9 cellular contexts compared by ENCODE assay signal in the genomic region with DNA sequence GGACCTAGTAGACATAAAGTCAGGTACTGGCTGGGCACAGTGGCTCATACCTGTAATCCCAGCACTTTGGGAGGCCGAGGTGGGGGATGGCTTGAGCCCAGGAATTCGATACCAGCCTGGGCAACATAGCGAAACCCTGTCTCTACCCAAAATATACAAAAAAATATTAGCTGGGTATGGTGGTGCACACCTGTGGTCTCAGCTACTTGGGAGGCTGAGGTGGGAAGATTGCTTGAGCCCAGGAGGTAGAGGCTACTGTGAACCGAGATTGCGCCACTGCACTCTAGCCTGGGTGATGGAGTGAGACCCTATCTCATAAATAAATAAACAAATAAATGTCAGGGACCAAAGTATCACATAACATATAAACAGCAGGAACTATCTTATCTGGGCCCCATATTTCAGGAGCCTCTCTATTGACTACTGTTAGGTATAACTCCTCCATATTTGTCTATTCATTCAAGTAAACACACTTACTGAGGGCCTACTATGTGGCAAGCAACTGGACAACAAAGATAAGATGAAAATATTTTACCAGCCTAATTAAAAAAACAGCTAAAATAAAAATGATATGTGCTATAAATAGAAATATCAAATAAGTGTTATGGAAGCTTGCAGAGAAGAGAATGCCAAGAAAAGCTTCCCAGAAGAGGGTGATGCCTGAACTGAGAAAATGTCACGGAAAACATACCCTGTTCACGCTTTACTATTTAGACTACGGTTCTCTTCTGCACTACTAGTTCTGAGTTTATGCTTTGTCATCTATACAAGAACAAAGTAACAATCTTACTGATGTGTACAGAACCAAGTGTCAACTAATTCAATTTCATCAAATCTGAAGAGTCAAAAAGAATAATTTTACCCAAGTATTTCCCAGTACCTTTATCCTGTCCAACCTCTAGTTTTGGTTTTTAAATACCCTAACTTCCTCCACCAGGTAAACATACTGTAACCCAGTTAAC. TPM values are rescaled to one million over a fixed set of nuclear protein-coding genes. Genes with fewer than 3 reads are reported as not detected.
DNase-seq lines count a peak whose midpoint lies in the region; ATAC-seq and TF ChIP-seq lines count a peak whose summit lies in the region.
"Had no signal": no experiment of that assay in that cellular context is flagged by ENCODE, and none has a peak within 500 bp of the region (broad histone marks: within the 10 kb centered on the region; RNA-seq: fewer than 3 reads in every experiment).

No MANE protein-coding gene starts in this region.

- POLR2A ChIA-PET in Panc1 (lab: Charles Lee): interaction anchor here (0.6 to 1.2 kb wide), 3 partner anchors 14 to 110 kb away, joined by 3 to 27 read pairs (median 3); no protein-coding TSS in a partner anchor

- TF ChIP-seq CTCF in DND-41 (IDR thresholded peaks at IDR 0.05; ENCODE audit: borderline replicate concordance, extremely low read depth, low read length, poor library complexity, severe bottlenecking) (no peak), Panc1 (IDR thresholded peaks at IDR 0.05) (no peak), ovary (IDR thresholded peaks at IDR 0.05) (no peak), mucosa of descending colon (IDR thresholded peaks at IDR 0.05) (no peak), GM13976 (IDR thresholded peaks at IDR 0.05; ENCODE audit: borderline replicate concordance, control extremely low read depth, extremely low read depth, insufficient read depth, missing control alignments) (no peak)

- H3K4me2 ChIP-seq in DND-41 (ENCODE audit: insufficient read depth, low read length): peak overlapping the region; percentile 84

- peaks cover 48% of the 10 kb centered on the region for H4K20me1 ChIP-seq in DND-41 (ENCODE audit: insufficient read depth, low read length)

- 70 to 78% (median 72%) methylated on average over 8 of the region's 8 CpGs for WGBS in ovary, 3 donors

- H3K4me1 ChIP-seq in DND-41 (ENCODE audit: insufficient read depth, low read length) (peaks cover 50% of the 10 kb centered on the region), Panc1 (ENCODE audit: control insufficient read depth, insufficient read depth, low read length) (peaks cover 10% of the 10 kb centered on the region), ovary (ENCODE audit: insufficient read depth) (peaks cover 5% of the 10 kb centered on the region), mucosa of descending colon (ENCODE audit: low read depth) (peaks cover 19% of the 10 kb centered on the region)
- H3K4me1 ChIP-seq: prostate gland had no signal

- H3K9ac ChIP-seq in DND-41 (ENCODE audit: low read depth, low read length): peak overlapping the region; percentile 93

- peak overlapping the region; percentile 66 to 88; a peak in 3 of 4 replicates for H3K4me3 ChIP-seq in DND-41 (ENCODE audit: low read depth in 1 of 2, low read length in 2 of 2)
- H3K4me3 ChIP-seq in Panc1 (ENCODE audit: low read depth in 2 of 2, low read length in 2 of 2): peak overlapping the region; percentile 73 to 89
- peak overlapping the region; percentile 99 for H3K4me3 ChIP-seq in ovary
- no peak overlapping the region for H3K4me3 ChIP-seq in mucosa of descending colon

- TF ChIP-seq POLR2A in erythroblast (IDR thresholded peaks at IDR 0.05; ENCODE audit: low read length) (no peak), ovary (IDR thresholded peaks at IDR 0.05) (no peak)

- intact Hi-C loops in Panc1 (cut with micrococcal nuclease; ENCODE audit: unreplicated experiment) (no loop called here), ovary (cut with DNase I) (loop anchor here in 3 of 4 donors (5.0 to 10.0 kb wide), 3 partner anchors 42 to 49 kb away; partner anchors contain the start of gene RHOG (in 2 of the 3)), mucosa of descending colon (cut with DNase I, micrococcal nuclease) (no loop called here)

- ATAC-seq in DND-41 (ENCODE audit: insufficient read depth, low read depth): no peak
- no peak for ATAC-seq in Panc1
- no peak for ATAC-seq in mucosa of descending colon

- no peak overlapping the region for H2AFZ ChIP-seq in DND-41 (ENCODE audit: low read depth, low read length)

- no peaks in the 10 kb centered on the region for H3K9me3 ChIP-seq in DND-41 (ENCODE audit: insufficient read depth, low read length, severe bottlenecking)
- H3K9me3 ChIP-seq in Panc1 (ENCODE audit: control insufficient read depth, insufficient read depth, low read depth, low read length): no peaks in the 10 kb centered on the region
- H3K9me3 ChIP-seq in ovary: no peaks in the 10 kb centered on the region
- H3K9me3 ChIP-seq in mucosa of descending colon: no peaks in the 10 kb centered on the region
- H3K9me3 ChIP-seq: prostate gland had no signal

- H3K27me3 ChIP-seq in DND-41 (ENCODE audit: insufficient read depth, low read length, poor library complexity): no peaks in the 10 kb centered on the region
- H3K27me3 ChIP-seq in Panc1 (ENCODE audit: control insufficient read depth, insufficient read depth, low read length): no peaks in the 10 kb centered on the region
- no peaks in the 10 kb centered on the region for H3K27me3 ChIP-seq in ovary

- TSS peak; percentile 89 for BruUV-seq in Panc1 (replicated peaks; lab: Mats Ljungman, UMichigan)

- DNase-seq in DND-41: no peak
- no peak for DNase-seq in Panc1 (ENCODE audit: low read depth, low spot score)
- peak; percentile 37 to 46 for DNase-seq in erythroblast (lab: John Stamatoyannopoulos, UW)
- no peak for DNase-seq in ovary
- no peak for DNase-seq in HUDEP-2 (lab: John Stamatoyannopoulos, UW; ENCODE audit: unreplicated experiment in 76 of 76)
- DNase-seq in CD1c-positive myeloid dendritic cell (ENCODE audit: extremely low spot score): no peak
- DNase-seq in mucosa of descending colon: no peak
- no peak for DNase-seq in GM13976 (ENCODE audit: low spot score)

- H3K36me3 ChIP-seq in DND-41 (ENCODE audit: insufficient read depth, low read length) (peaks cover 52% of the 10 kb centered on the region), Panc1 (ENCODE audit: control insufficient read depth, insufficient read depth, low read length) (peaks cover 15% of the 10 kb centered on the region), ovary (no peaks in the 10 kb centered on the region), mucosa of descending colon (ENCODE audit: low read depth) (no peaks in the 10 kb centered on the region)

- H3K79me2 ChIP-seq in DND-41 (ENCODE audit: insufficient read depth, low read length): peaks cover 83% of the 10 kb centered on the region

- CTCF ChIA-PET in Panc1 (lab: Charles Lee): interaction anchor here (1.4 kb wide), 1 partner anchor 14 kb away, joined by 5 read pairs; no protein-coding TSS in a partner anchor

- in situ Hi-C loops in Panc1 (cut with HindIII; ENCODE audit: low pct_unique_long_range_greater_than_20kb, low sequenced_read_pairs): no loop called here
- in situ Hi-C loops in GM13976 (cut with MboI; ENCODE audit: low sequenced_read_pairs, unreplicated experiment): no loop called here

- TF ChIP-seq EP300 in ovary (IDR thresholded peaks at IDR 0.05): no peak

- H3K27ac ChIP-seq in DND-41 (ENCODE audit: low read length): peak overlapping the region; percentile 88; the same call in 1 of the 2 replicates
- H3K27ac ChIP-seq in Panc1 (ENCODE audit: low read length): peak overlapping the region; percentile 95
- H3K27ac ChIP-seq in ovary: no peak overlapping the region

RNA-seq across cellular contexts. Expression of gene NUP98, which starts 1.9 kb away (rescaled TPM):
- 244 TPM for total RNA-seq in Panc1 (2021; ENCODE audit: unreplicated experiment)
- polyA plus RNA-seq in Panc1 (2012; ENCODE audit: insufficient read length): 150 TPM
- 100 to 1,000 TPM in 3 of 7 donors, 10 to 100 TPM in 4; 59.4 to 126 (median 94.5) TPM for total RNA-seq in ovary
- polyA plus RNA-seq in ovary: 10 to 100 TPM; 38.5 to 67.4 TPM
- total RNA-seq in mucosa of descending colon: 10 to 100 TPM; 53.7 to 69.7 (median 60.6) TPM

RNA-seq across cellular contexts. Expression of gene PGAP2, which starts 12.9 kb away (rescaled TPM):
- total RNA-seq in Panc1 (2021; ENCODE audit: unreplicated experiment) (72.2 TPM), ovary (10 to 100 TPM in 5 of 7 donors, 1 to 10 TPM in 2; 7.7 to 17.6 (median 10.9) TPM), mucosa of descending colon (10 to 100 TPM; 15.7 to 32.8 (median 25.9) TPM)
- polyA plus RNA-seq in Panc1 (2012; ENCODE audit: insufficient read length): 95.3 TPM
- polyA plus RNA-seq in ovary: 10 to 100 TPM; 13.1 to 15.3 TPM

RNA-seq across cellular contexts. Expression of gene RHOG, which starts 45.3 kb away (rescaled TPM):
- 156 TPM for total RNA-seq in Panc1 (2021; ENCODE audit: unreplicated experiment)
- polyA plus RNA-seq in Panc1 (2012; ENCODE audit: insufficient read length): 219 TPM
- total RNA-seq in ovary: 10 to 100 TPM; 23.6 to 49.2 (median 39.6) TPM
- polyA plus RNA-seq in ovary: 10 to 100 TPM; 23.3 to 41.0 TPM
- 10 to 100 TPM; 62.7 to 77.2 (median 74.1) TPM for total RNA-seq in mucosa of descending colon

Comparison
In these comparisons a context has a peak if more than half of its experiments do, and no peak if none do; other contexts are left out.
1. DNase-seq: peak in erythroblast (2 of 2); none in DND-41 (single experiment), Panc1 (single experiment), ovary (0 of 5), HUDEP-2 (0 of 76), CD1c-positive myeloid dendritic cell (single experiment), mucosa of descending colon (0 of 3) and GM13976 (single experiment).
2. H3K27ac ChIP-seq: peak in DND-41 (single experiment) and Panc1 (single experiment); none in ovary (0 of 2).
3. intact Hi-C loops: an anchor here in ovary (5.0 to 10.0 kb wide); none called in Panc1 and mucosa of descending colon.